ENCODE assay signal across 9 cellular contexts in the genomic region with DNA sequence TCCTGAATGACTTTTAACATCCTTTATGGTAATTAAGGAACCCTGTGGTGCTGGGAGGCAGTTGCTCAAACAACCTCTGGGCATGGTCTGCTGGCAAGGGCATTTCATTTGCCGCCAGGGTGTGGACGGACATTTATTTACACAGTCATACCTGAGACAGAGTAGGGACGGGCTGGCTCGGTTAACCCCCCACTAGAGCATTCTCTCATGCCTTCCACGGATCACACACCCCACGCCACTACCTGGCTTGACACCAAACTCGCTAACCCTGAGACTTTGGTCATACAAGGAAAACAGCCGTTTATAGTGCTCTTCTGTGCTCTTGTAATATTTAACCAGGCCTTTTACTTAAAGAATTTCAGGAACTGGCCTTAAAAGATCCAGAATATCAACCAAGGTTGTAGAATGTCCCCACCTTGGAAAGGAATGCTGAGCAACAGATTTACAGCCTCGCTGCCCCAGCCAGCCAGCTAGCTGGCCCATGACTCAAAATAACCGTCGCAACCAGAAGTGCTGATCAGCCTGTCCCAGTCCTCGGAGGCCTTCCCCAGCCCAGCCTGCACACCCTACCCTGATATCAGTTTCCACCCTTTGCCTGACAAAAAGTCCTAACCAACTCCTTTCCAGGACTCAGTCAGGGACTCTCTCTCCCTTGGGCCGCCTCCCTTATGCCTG. TPM values are rescaled to one million over a fixed set of nuclear protein-coding genes. Genes with fewer than 3 reads are reported as not detected.
DNase-seq lines count a peak whose midpoint lies in the region; ATAC-seq, FAIRE-seq and TF ChIP-seq lines count a peak whose summit lies in the region.
"Had no signal": no experiment of that assay in that cellular context is flagged by ENCODE, and none has a peak within 500 bp of the region (broad histone marks: within the 10 kb centered on the region; RNA-seq: fewer than 3 reads in every experiment).

No MANE protein-coding gene starts in this region.

- TF ChIP-seq CTCF in A549 (IDR thresholded peaks at IDR 0.05) (no peak), mesothelial cell of epicardium (IDR thresholded peaks at IDR 0.05; ENCODE audit: unreplicated experiment) (no peak), D721Med (IDR thresholded peaks at IDR 0.05; ENCODE audit: insufficient read depth, missing control alignments) (no peak)

- TF ChIP-seq EP300 in A549 (IDR thresholded peaks at IDR 0.05) = peak; percentile 82 to 94; a peak in 4 of 5 replicates

- H3K4me3 ChIP-seq in A549 = peak overlapping the region; percentile 38

- H3K9me3 ChIP-seq in A549 = no peaks in the 10 kb centered on the region

- H3K4me3 Mint-ChIP-seq in mesothelial cell of epicardium = peak overlapping the region; percentile 28
- H3K4me3 Mint-ChIP-seq: activated naive CD8-positive, alpha-beta T cell had no signal

- peaks cover under 1% of the 10 kb centered on the region for H3K27me3 Mint-ChIP-seq in mesothelial cell of epicardium (ENCODE audit: low read depth)
- H3K27me3 Mint-ChIP-seq: activated naive CD8-positive, alpha-beta T cell had no signal

- CTCF ChIA-PET in A549 (lab: Yijun Ruan, JAX) = interaction anchor here (1.5 to 2.1 kb wide), 2 partner anchors 16 to 22 kb away, joined by 3 to 7 read pairs; no protein-coding TSS in a partner anchor

- H3K4me1 ChIP-seq in A549 = peaks cover 45% of the 10 kb centered on the region

- no peak; a peak in 2 of 5 replicates for TF ChIP-seq RAD21 in A549 (conservative IDR thresholded peaks at IDR 0.05 in 1 of 2, IDR thresholded peaks at IDR 0.05 in 1 of 2)

- peaks cover 18% of the 10 kb centered on the region for H3K4me1 Mint-ChIP-seq in mesothelial cell of epicardium

- POLR2A ChIA-PET in A549 (lab: Yijun Ruan, JAX) = interaction anchor here (0.6 to 2.3 kb wide), 4 partner anchors 14 to 115 kb away, joined by 4 to 18 read pairs (median 6); no protein-coding TSS in a partner anchor

- H3K36me3 Mint-ChIP-seq in mesothelial cell of epicardium = no peaks in the 10 kb centered on the region
- H3K36me3 Mint-ChIP-seq: activated naive CD8-positive, alpha-beta T cell had no signal

- TF ChIP-seq POLR2A in A549 (IDR thresholded peaks at IDR 0.05; ENCODE audit: low read length) = no peak

- under 1% methylated on average over 13 of the region's 13 CpGs for WGBS in A549 (ENCODE audit: missing lambda C conversion rate)

- peak; percentile 77 to 98 for DNase-seq in A549 (ENCODE audit: low read depth in 1 of 2, low spot score in 1 of 2)
- peak; percentile 32 for DNase-seq in HT1080 (ENCODE audit: low read depth)
- peak; percentile 84 for DNase-seq in astrocyte of the hippocampus (ENCODE audit: low read depth, low spot score)
- DNase-seq in mesothelial cell of epicardium (ENCODE audit: low spot score in 2 of 2, unreplicated experiment in 2 of 2) = no peak
- no peak for DNase-seq in stimulated activated naive CD4-positive, alpha-beta T cell treated with Interleukin-2 at 50 U/mL for 16 hours (lab: John Stamatoyannopoulos, UW)
- no peak for DNase-seq in D721Med (ENCODE audit: insufficient read length, low spot score)

- H3K9me3 Mint-ChIP-seq in mesothelial cell of epicardium = no peaks in the 10 kb centered on the region

- H3K4me2 ChIP-seq in A549 = peak overlapping the region; percentile 96

- peak; percentile 81 for FAIRE-seq in A549 (lab: Jason Lieb, UNC)
- FAIRE-seq in D721Med (lab: Jason Lieb, UNC) = no peak

- peak overlapping the region; percentile 100 for H3K27ac Mint-ChIP-seq in mesothelial cell of epicardium
- H3K27ac Mint-ChIP-seq: activated naive CD8-positive, alpha-beta T cell had no signal

- ATAC-seq in A549 (peak; percentile 92 to 96), HG02884 (IDR thresholded peaks at IDR 0.05; ENCODE audit: unreplicated experiment) (no peak), HG02840 (IDR thresholded peaks at IDR 0.05; ENCODE audit: low FRiP score, unreplicated experiment) (no peak)

- peak overlapping the region; percentile 100 for H3K27ac ChIP-seq in A549

TF ChIP-seq in A549, 52 proteins besides CTCF, POLR2A, EP300 and RAD21 (continues in another document):
- TF ChIP-seq SMC3 (IDR thresholded peaks at IDR 0.05) (no peak; the same call in 2 of the 3 replicates), CEBPB (IDR thresholded peaks at IDR 0.05) (peak in 1 of 2 experiments; percentile 73; a peak in 2 of 4 replicates), HOXB13 (CRISPR knock-in tag; IDR thresholded peaks at IDR 0.05; ENCODE audit: low read depth) (0 out of 2 replicates have a peak, but pooled peaks have one; percentile 38), ZFP36 (IDR thresholded peaks at IDR 0.05; ENCODE audit: borderline replicate concordance, partially characterized antibody) (no peak), EHF (CRISPR knock-in tag; IDR thresholded peaks at IDR 0.05) (peak; percentile 60; the same call in 1 of the 2 replicates), ZSCAN20 (CRISPR knock-in tag; IDR thresholded peaks at IDR 0.05) (peak; percentile 60; the same call in 1 of the 2 replicates), NPAS2 (CRISPR knock-in tag; IDR thresholded peaks at IDR 0.05; ENCODE audit: borderline replicate concordance) (no peak), JUN (IDR thresholded peaks at IDR 0.05) (peak; percentile 60 to 63), TFCP2L1 (CRISPR knock-in tag; IDR thresholded peaks at IDR 0.05) (no peak), MAFK (IDR thresholded peaks at IDR 0.05; ENCODE audit: partially characterized antibody) (peak; percentile 96), MAX (IDR thresholded peaks at IDR 0.05) (peak; percentile 43), POLR2AphosphoS2 (conservative IDR thresholded peaks at IDR 0.05; ENCODE audit: low read length) (no peak), GATA3 (IDR thresholded peaks at IDR 0.05; ENCODE audit: borderline replicate concordance) (peak; percentile 80), CHD4 (IDR thresholded peaks at IDR 0.05; ENCODE audit: borderline replicate concordance) (no peak)
- TF ChIP-seq, protein P1, sequence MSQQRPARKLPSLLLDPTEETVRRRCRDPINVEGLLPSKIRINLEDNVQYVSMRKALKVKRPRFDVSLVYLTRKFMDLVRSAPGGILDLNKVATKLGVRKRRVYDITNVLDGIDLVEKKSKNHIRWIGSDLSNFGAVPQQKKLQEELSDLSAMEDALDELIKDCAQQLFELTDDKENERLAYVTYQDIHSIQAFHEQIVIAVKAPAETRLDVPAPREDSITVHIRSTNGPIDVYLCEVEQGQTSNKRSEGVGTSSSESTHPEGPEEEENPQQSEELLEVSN (IDR thresholded peaks at IDR 0.05; ENCODE audit: borderline replicate concordance, low read depth) = no peak; the same call in 1 of the 2 replicates
- TF ChIP-seq, protein P2, sequence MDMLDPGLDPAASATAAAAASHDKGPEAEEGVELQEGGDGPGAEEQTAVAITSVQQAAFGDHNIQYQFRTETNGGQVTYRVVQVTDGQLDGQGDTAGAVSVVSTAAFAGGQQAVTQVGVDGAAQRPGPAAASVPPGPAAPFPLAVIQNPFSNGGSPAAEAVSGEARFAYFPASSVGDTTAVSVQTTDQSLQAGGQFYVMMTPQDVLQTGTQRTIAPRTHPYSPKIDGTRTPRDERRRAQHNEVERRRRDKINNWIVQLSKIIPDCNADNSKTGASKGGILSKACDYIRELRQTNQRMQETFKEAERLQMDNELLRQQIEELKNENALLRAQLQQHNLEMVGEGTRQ (IDR thresholded peaks at IDR 0.05) = no peak

RNA-seq across cellular contexts. Expression of gene PDXK, which starts 6.5 kb away (rescaled TPM):
- polyA plus RNA-seq in A549 (2011; rRNA removed) = 252 and 292 TPM in 2 replicates
- polyA plus RNA-seq in A549 (2012; cell fraction: cytosol; rRNA removed) = 331 and 370 TPM in 2 replicates
- polyA plus RNA-seq in A549 (2012; cell fraction: nucleus; rRNA removed) = 322 and 326 TPM in 2 replicates
- 189 to 220 TPM (median 214 TPM) in 3 replicates for polyA plus RNA-seq in A549 (2017; fragmentation: RNase III; extraction: RNeasy Plus Mini Kit Qiagen cat#74134 plus additional on column Dnase treatment)
- 336 and 363 TPM in 2 replicates for polyA minus RNA-seq in A549 (2011; rRNA and poly(A)+ RNA removed)
- 56.2 and 62.7 TPM in 2 replicates for total RNA-seq in HT1080 (2014; rRNA removed; shearing (Covaris generic))
- 59.7 and 62.1 TPM in 2 replicates for polyA plus RNA-seq in HT1080 (2015; cell fraction: cytosol; rRNA removed)
- 61.9 and 67.9 TPM in 2 replicates for polyA plus RNA-seq in HT1080 (2015; cell fraction: nucleus; rRNA removed)
- 79.6 to 86.2 TPM (median 81.1 TPM) in 3 replicates for total RNA-seq in mesothelial cell of epicardium

RNA-seq across cellular contexts. Expression of gene RRP1B, which starts 53.0 kb away (rescaled TPM):
- polyA plus RNA-seq in A549 (2011; rRNA removed) = 25.4 and 32.5 TPM in 2 replicates
- 14.6 and 17.7 TPM in 2 replicates for polyA plus RNA-seq in A549 (2012; cell fraction: cytosol; rRNA removed)
- 20.2 and 22.5 TPM in 2 replicates for polyA plus RNA-seq in A549 (2012; cell fraction: nucleus; rRNA removed)
- polyA plus RNA-seq in A549 (2017; fragmentation: RNase III; extraction: RNeasy Plus Mini Kit Qiagen cat#74134 plus additional on column Dnase treatment) = 31.4 to 32.5 TPM (median 32.4 TPM) in 3 replicates
- 23.1 and 26.2 TPM in 2 replicates for polyA minus RNA-seq in A549 (2011; rRNA and poly(A)+ RNA removed)
- total RNA-seq in HT1080 (2014; rRNA removed; shearing (Covaris generic)) = 39.0 and 39.1 TPM in 2 replicates
- 23.0 and 26.9 TPM in 2 replicates for polyA plus RNA-seq in HT1080 (2015; cell fraction: cytosol; rRNA removed)
- 26.1 and 28.8 TPM in 2 replicates for polyA plus RNA-seq in HT1080 (2015; cell fraction: nucleus; rRNA removed)
- 34.6 to 35.3 TPM (median 35.2 TPM) in 3 replicates for total RNA-seq in mesothelial cell of epicardium

RNA-seq across cellular contexts. Expression of gene HSF2BP, which starts 53.1 kb away (rescaled TPM):
- polyA plus RNA-seq in A549 (2011; rRNA removed) (2.7 and 3.1 TPM in 2 replicates), A549 (2017; fragmentation: RNase III; extraction: RNeasy Plus Mini Kit Qiagen cat#74134 plus additional on column Dnase treatment) (1.7 to 2.3 TPM (median 1.7 TPM) in 3 replicates)
- polyA plus RNA-seq in A549 (2012; cell fraction: cytosol; rRNA removed) = 1.5 and 1.6 TPM in 2 replicates
- polyA plus RNA-seq in A549 (2012; cell fraction: nucleus; rRNA removed) = 0.82 and 1.1 TPM in 2 replicates
- 2.0 and 2.1 TPM in 2 replicates for polyA minus RNA-seq in A549 (2011; rRNA and poly(A)+ RNA removed)
- total RNA-seq in HT1080 (2014; rRNA removed; shearing (Covaris generic)) = 0.77 and 1.4 TPM in 2 replicates
- 1.4 TPM in 2 replicates for polyA plus RNA-seq in HT1080 (2015; cell fraction: cytosol; rRNA removed)
- 0.57 and 1.1 TPM in 2 replicates for polyA plus RNA-seq in HT1080 (2015; cell fraction: nucleus; rRNA removed)
- total RNA-seq in mesothelial cell of epicardium = 3.8 to 5.1 TPM (median 5.0 TPM) in 3 replicates

Comparison
In these comparisons a context has a peak if more than half of its experiments do, and no peak if none do; other contexts are left out.
1. ATAC-seq: peak in A549 (2 of 2); none in HG02884 (single experiment) and HG02840 (single experiment).
2. DNase-seq: peak in A549 (2 of 2), HT1080 (single experiment) and astrocyte of the hippocampus (single experiment); none in mesothelial cell of epicardium (0 of 2), stimulated activated naive CD4-positive, alpha-beta T cell treated with Interleukin-2 at 50 U/mL for 16 hours (single experiment) and D721Med (single experiment).